In the genomic region with DNA sequence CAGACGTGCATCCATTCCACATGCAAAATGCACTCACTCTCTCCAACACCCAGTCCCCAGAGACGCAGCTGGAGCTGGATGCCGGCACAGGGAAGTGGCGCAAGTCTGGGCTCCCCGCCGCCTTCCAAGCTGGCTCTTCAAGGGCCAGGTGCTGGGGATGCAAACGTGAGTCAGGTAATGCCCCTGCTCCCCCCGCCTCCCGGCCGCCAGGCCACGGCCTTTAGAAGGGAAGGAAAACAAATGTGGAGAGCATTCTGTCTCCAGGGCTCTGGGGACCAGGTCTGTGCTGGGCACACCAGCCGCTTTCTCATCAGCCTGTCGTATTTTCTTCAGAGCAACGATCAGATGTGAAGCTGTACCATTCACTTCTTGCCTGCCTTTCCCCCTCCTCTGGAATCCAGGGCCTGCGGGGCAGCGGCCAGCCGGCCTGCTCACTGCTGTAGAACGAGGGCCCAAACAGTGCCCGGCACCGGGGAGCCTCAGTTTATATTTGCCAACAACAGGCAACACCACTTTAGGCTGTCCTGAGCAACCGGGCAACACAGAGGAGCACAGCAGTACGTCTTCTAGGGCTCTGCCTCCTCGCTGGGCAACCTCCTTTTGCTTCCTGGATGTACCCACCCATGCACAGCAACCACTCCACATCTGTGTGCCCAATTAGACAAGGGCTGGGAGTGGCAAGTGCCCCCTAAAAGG, we compare ENCODE assay signal across 20 cellular contexts. TPM values are rescaled to one million over a fixed set of nuclear protein-coding genes. Genes with fewer than 3 reads are reported as not detected.
DNase-seq lines count a peak whose midpoint lies in the region; ATAC-seq and TF ChIP-seq lines count a peak whose summit lies in the region.
"Had no signal": no experiment of that assay in that cellular context is flagged by ENCODE, and none has a peak within 500 bp of the region (broad histone marks: within the 10 kb centered on the region; RNA-seq: fewer than 3 reads in every experiment).

No MANE protein-coding gene starts in this region.

- peak overlapping the region; percentile 93 for H3K27ac ChIP-seq in lower lobe of right lung
- peak overlapping the region; percentile 50 for H3K27ac ChIP-seq in subcutaneous abdominal adipose tissue (ENCODE audit: low read depth, low read length)
- no peak overlapping the region for H3K27ac ChIP-seq in caudate nucleus (ENCODE audit: low read depth, low read length)
- H3K27ac ChIP-seq in psoas muscle = no peak overlapping the region
- H3K27ac ChIP-seq: RWPE1 had no signal

- no peak for TF ChIP-seq CTCF in lower lobe of right lung (IDR thresholded peaks at IDR 0.05)
- TF ChIP-seq CTCF in psoas muscle (IDR thresholded peaks at IDR 0.05) = no peak

- H3K36me3 ChIP-seq in lower lobe of right lung = peaks cover 8% of the 10 kb centered on the region
- peaks cover 0 to 20% (median 9%) of the 10 kb centered on the region in 5 donors for H3K36me3 ChIP-seq in subcutaneous abdominal adipose tissue (ENCODE audit: control insufficient read depth in 5 of 5, insufficient read depth in 5 of 5, low read length in 5 of 5)
- H3K36me3 ChIP-seq in psoas muscle (ENCODE audit: insufficient read depth in 1 of 2, low read depth in 1 of 2) = no peaks in the 10 kb centered on the region

- peak; percentile 56 to 59 for ATAC-seq in lower lobe of right lung
- ATAC-seq in psoas muscle = no peak
- ATAC-seq: activated T-helper 17 cell treated with anti-CD3 and anti-CD28 coated beads, Interleukin-2, amount 50 U/mL, for 72 hours; CD8-positive, alpha-beta T cell; stimulated activated naive CD8-positive, alpha-beta T cell treated with anti-CD3 and anti-CD28 coated beads, Interleukin-15, amount 100 ng/mL, for 72 hours had no signal

- DNase-seq in DMS53 treated with DMSO at 0.1 percent for 48 hours (lab: John Stamatoyannopoulos, UW; ENCODE audit: unreplicated experiment) = peak; percentile 24
- DNase-seq in NCI-H526 treated with DMSO at 0.1 percent for 48 hours (lab: John Stamatoyannopoulos, UW) = peak; percentile 52
- DNase-seq in lower lobe of right lung = peak; percentile 87
- no peak for DNase-seq in caudate nucleus (lab: John Stamatoyannopoulos, UW)
- no peak for DNase-seq in cortex of kidney (lab: John Stamatoyannopoulos, UW)
- DNase-seq in psoas muscle = no peak
- DNase-seq: activated CD4-positive, alpha-beta T cell treated with anti-CD3 and anti-CD28 coated beads, Interleukin-2, amount 50 U/mL, for 1 hour; activated CD8-positive, alpha-beta memory T cell treated with anti-CD3 and anti-CD28 coated beads, Interleukin-2, amount 50 U/mL, for 4 hours; activated naive CD8-positive, alpha-beta T cell treated with anti-CD3 and anti-CD28 coated beads for 36 hours; CD8-positive, alpha-beta T cell; HFFc6; KG1; mammary epithelial cell; NCI-H1694 treated with DMSO at 0.1 percent for 48 hours; nucleus accumbens; SK-N-SH; stimulated activated naive CD8-positive, alpha-beta T cell treated with anti-CD3 and anti-CD28 coated beads, Interleukin-15, amount 100 ng/mL, for 72 hours had no signal

- WGBS in psoas muscle, 3 donors = 90 to 93% (median 91%) methylated on average over 22 to 23 of the region's 23 CpGs

- H3K9me3 ChIP-seq in lower lobe of right lung = no peaks in the 10 kb centered on the region
- H3K9me3 ChIP-seq in subcutaneous abdominal adipose tissue (ENCODE audit: control insufficient read depth in 5 of 5, low read length in 5 of 5) = no peaks in the 10 kb centered on the region
- no peaks in the 10 kb centered on the region for H3K9me3 ChIP-seq in psoas muscle
- H3K9me3 ChIP-seq: SK-N-SH had no signal

- H3K9ac ChIP-seq in subcutaneous abdominal adipose tissue (ENCODE audit: low read length in 5 of 5) = peak overlapping the region in 1 of 5 donors; percentile 1
- H3K9ac ChIP-seq: SK-N-SH had no signal

- intact Hi-C loops in lower lobe of right lung (cut with DNase I) = no loop called here
- intact Hi-C loops in psoas muscle (cut with DNase I) = no loop called here

- H3K27me3 ChIP-seq in lower lobe of right lung (ENCODE audit: low read depth) (no peaks in the 10 kb centered on the region), subcutaneous abdominal adipose tissue (ENCODE audit: control insufficient read depth in 5 of 5, insufficient read depth in 4 of 5, low read length in 5 of 5) (no peaks in the 10 kb centered on the region), psoas muscle (ENCODE audit: insufficient read depth in 3 of 3, low read length in 2 of 3) (no peaks in the 10 kb centered on the region)

- H3K4me3 ChIP-seq in lower lobe of right lung = no peak overlapping the region
- peak overlapping the region in 1 of 5 donors; percentile 9 for H3K4me3 ChIP-seq in subcutaneous abdominal adipose tissue (ENCODE audit: low read depth in 1 of 5, low read length in 5 of 5)
- H3K4me3 ChIP-seq in psoas muscle = no peak overlapping the region

- H3K4me1 ChIP-seq in lower lobe of right lung (peaks cover 53% of the 10 kb centered on the region), subcutaneous abdominal adipose tissue (ENCODE audit: control insufficient read depth in 5 of 5, insufficient read depth in 5 of 5, low read length in 5 of 5) (peaks cover 8 to 78% (median 63%) of the 10 kb centered on the region in 5 donors), psoas muscle (peaks cover 6% of the 10 kb centered on the region)

RNA-seq across cellular contexts. Expression of gene RAB20, which starts 3.8 kb away (rescaled TPM):
- total RNA-seq in lower lobe of right lung (51.3 TPM), psoas muscle (1 to 10 TPM; 2.3 to 6.8 (median 3.0) TPM)
- polyA plus RNA-seq in psoas muscle = 10 to 100 TPM in 1 of 3 donors, 1 to 10 TPM in 2; 1.2 to 20.5 (median 2.7) TPM

RNA-seq across cellular contexts. Expression of gene NAXD, which starts 57.6 kb away (rescaled TPM):
- total RNA-seq in lower lobe of right lung = 27.4 TPM
- 10 to 100 TPM; 29.2 to 59.2 (median 29.7) TPM for total RNA-seq in psoas muscle
- polyA plus RNA-seq in psoas muscle = 10 to 100 TPM; 26.0 to 36.7 (median 29.6) TPM

Comparison
In these comparisons a context has a peak if more than half of its experiments do, and no peak if none do; other contexts are left out.
1. DNase-seq: peak in DMS53 treated with DMSO at 0.1 percent for 48 hours (single experiment), NCI-H526 treated with DMSO at 0.1 percent for 48 hours (single experiment) and lower lobe of right lung (single experiment); none in caudate nucleus (0 of 61), cortex of kidney (single experiment) and psoas muscle (0 of 2).
2. ATAC-seq: peak in lower lobe of right lung (2 of 2); none in psoas muscle (0 of 4).
3. H3K27ac ChIP-seq: peak in lower lobe of right lung (single experiment) and subcutaneous abdominal adipose tissue (single experiment); none in caudate nucleus (single experiment) and psoas muscle (single experiment).